ENCODE assay signal across 16 cellular contexts in genomic region chr7:13856012-13856411, GRCh38.
"Had no signal": no experiment of that assay in that cellular context is flagged by ENCODE, and none has a peak within 500 bp of the region (broad histone marks: within the 10 kb centered on the region; RNA-seq: fewer than 3 reads in every experiment).

No MANE protein-coding gene starts in this region.

- ATAC-seq: K562, Panc1 had no signal

- DNase-seq: Kasumi-1; MM.1S; NCI-H1092 treated with DMSO at 0.1 percent for 48 hours; NCI-H1417 treated with DMSO at 0.1 percent for 48 hours; NCI-H146; NCI-H1694 treated with DMSO at 0.1 percent for 48 hours; NCI-H1930; NCI-H2107; NCI-H2227 treated with DMSO at 0.1 percent for 48 hours; NCI-H524; NCI-H526 treated with DMSO at 0.1 percent for 48 hours; NK-92 treated with Interleukin-12 subunit alpha and Interleukin-12 subunit beta, amount 100 ng/mL, for 24 hours; PC-3; SIG-M5 had no signal
